In genomic region chr2:136129601-136130000, GRCh38 we compare ENCODE assay signal across 14 cellular contexts. TPM values are rescaled to one million over a fixed set of nuclear protein-coding genes. Genes with fewer than 3 reads are reported as not detected.
A peak's percentile ranks its signal among the peaks of the same experiment; 100 is the strongest.
DNase-seq lines count a peak whose midpoint lies in the region; ATAC-seq, FAIRE-seq and TF ChIP-seq lines count a peak whose summit lies in the region.
"Had no signal": no experiment of that assay in that cellular context is flagged by ENCODE, and none has a peak within 500 bp of the region (broad histone marks: within the 10 kb centered on the region; RNA-seq: fewer than 3 reads in every experiment).

No MANE protein-coding gene starts in this region.

- no TSS peak for BruUV-seq in HepG2 (replicated peaks; lab: Mats Ljungman, UMichigan)

- TF ChIP-seq POLR2A in right lobe of liver (IDR thresholded peaks at IDR 0.05) = peak; percentile 49
- no peak for TF ChIP-seq POLR2A in HepG2 (IDR thresholded peaks at IDR 0.05; ENCODE audit: insufficient read depth in 1 of 2, low read depth in 2 of 2, low read length in 2 of 2)

- POLR2A ChIA-PET in HepG2 (lab: Yijun Ruan, JAX) = no interaction called here

- DNase-seq in right lobe of liver = no peak
- no peak for DNase-seq in HepG2 (ENCODE audit: low spot score)
- peak; percentile 44 for DNase-seq in T follicular helper cell (ENCODE audit: low read depth)
- DNase-seq in effector CD4-positive, alpha-beta T cell = peak; percentile 61
- DNase-seq in urothelium cell line (ENCODE audit: low spot score) = peak; percentile 18
- DNase-seq in NCI-H345 (lab: John Stamatoyannopoulos, UW) = no peak
- no peak for DNase-seq in GM20000 (ENCODE audit: low spot score)
- DNase-seq: activated CD8-positive, alpha-beta memory T cell treated with anti-CD3 and anti-CD28 coated beads, Interleukin-2, amount 50 U/mL, for 4 hours; C1 segment of cervical spinal cord; hypothalamus; KBM-7; lower lobe of right lung; pancreas had no signal

- H3K79me2 ChIP-seq in HepG2 (ENCODE audit: insufficient read depth, low read length) = no peaks in the 10 kb centered on the region

- TF ChIP-seq EP300 in HepG2 (IDR thresholded peaks at IDR 0.05; ENCODE audit: low read depth in 2 of 2, low read length in 2 of 2) = no peak
- TF ChIP-seq EP300 in HepG2 (CRISPR knock-in tag; IDR thresholded peaks at IDR 0.05; ENCODE audit: borderline replicate concordance) = no peak

- FAIRE-seq in HepG2 (lab: Jason Lieb, UNC) (no peak), urothelium cell line (lab: Jason Lieb, UNC) (no peak)
- FAIRE-seq: pancreas had no signal

- no peaks in the 10 kb centered on the region for H3K36me3 ChIP-seq in right lobe of liver
- no peaks in the 10 kb centered on the region for H3K36me3 ChIP-seq in HepG2 (replicated peaks in 1 of 2; ENCODE audit: control insufficient read depth in 1 of 2, insufficient read depth in 2 of 2, low read length in 2 of 2)
- H3K36me3 ChIP-seq: lower lobe of right lung, pancreas had no signal

- CTCF ChIA-PET in HepG2 (lab: Yijun Ruan, JAX; ENCODE audit: low intra/inter-chr PET ratio, low total read pairs) = no interaction called here

- H3K4me1 ChIP-seq in right lobe of liver (no peaks in the 10 kb centered on the region), HepG2 (ENCODE audit: insufficient read depth, low read length) (no peaks in the 10 kb centered on the region; the same call in 1 of the 2 replicates)
- H3K4me1 ChIP-seq: pancreas had no signal

- H3K4me3 ChIP-seq in right lobe of liver = no peak overlapping the region
- no peak overlapping the region for H3K4me3 ChIP-seq in HepG2 (replicated peaks in 1 of 3; ENCODE audit: insufficient read depth in 1 of 3, low read depth in 2 of 3, low read length in 3 of 3)
- H3K4me3 ChIP-seq: lower lobe of right lung, pancreas had no signal

- H3K9ac ChIP-seq in HepG2 (ENCODE audit: insufficient read depth, low read depth, low read length) = no peak overlapping the region

- H3K27me3 ChIP-seq in right lobe of liver (no peaks in the 10 kb centered on the region), HepG2 (ENCODE audit: control insufficient read depth in 1 of 2, insufficient read depth in 2 of 2, low read length in 2 of 2) (peaks cover 0 to 22% of the 10 kb centered on the region in 2 experiments; a peak in 4 of 5 replicates)
- H3K27me3 ChIP-seq: pancreas had no signal

- no peak for TF ChIP-seq RAD21 in HepG2 (CRISPR knock-in tag; IDR thresholded peaks at IDR 0.05)

- no peaks in the 10 kb centered on the region for H3K9me3 ChIP-seq in right lobe of liver
- H3K9me3 ChIP-seq in HepG2 (ENCODE audit: low read length) = no peaks in the 10 kb centered on the region
- H3K9me3 ChIP-seq: lower lobe of right lung, pancreas had no signal

- ATAC-seq in right lobe of liver (peak in 2 of 4 donors; percentile 21 to 33), HepG2 (no peak), HG03442 (IDR thresholded peaks at IDR 0.05; ENCODE audit: unreplicated experiment) (no peak)
- ATAC-seq: lower lobe of right lung had no signal

- no peak overlapping the region for H3K4me2 ChIP-seq in HepG2 (ENCODE audit: low read depth, low read length)

- intact Hi-C loops in right lobe of liver (cut with DNase I) (no loop called here), HepG2 (cut with micrococcal nuclease; ENCODE audit: unreplicated experiment) (no loop called here)

- 36% methylated on average over 4 of the region's 4 CpGs for WGBS in right lobe of liver (ENCODE audit: insufficient coverage, low coverage, low lambda C conversion rate, missing lambda C conversion rate)
- 7% methylated on average over 4 of the region's 4 CpGs for WGBS in HepG2 (ENCODE audit: low lambda C conversion rate)

- H3K27ac ChIP-seq in right lobe of liver (no peak overlapping the region), HepG2 (ENCODE audit: extremely low read length, insufficient read depth, low read length) (no peak overlapping the region)
- H3K27ac ChIP-seq: lower lobe of right lung, pancreas had no signal

- H2AFZ ChIP-seq in HepG2 (ENCODE audit: low read length) = no peak overlapping the region

- H4K20me1 ChIP-seq in HepG2 (ENCODE audit: insufficient read depth, low read length) = no peaks in the 10 kb centered on the region

- in situ Hi-C loops in HepG2 (cut with HindIII; ENCODE audit: extremely low pct_ligation_motif_present, low pct_unique_long_range_greater_than_20kb) = no loop called here

- TF ChIP-seq CTCF in right lobe of liver (IDR thresholded peaks at IDR 0.05) = no peak
- TF ChIP-seq CTCF in HepG2 (CRISPR knock-in tag; IDR thresholded peaks at IDR 0.05) = no peak
- TF ChIP-seq CTCF in GM20000 (IDR thresholded peaks at IDR 0.05; ENCODE audit: extremely low read depth, missing control alignments) = no peak

TF ChIP-seq in HepG2, 621 proteins besides CTCF, POLR2A, EP300 and RAD21 (continues in another document):
- TF ChIP-seq KLF12 (CRISPR knock-in tag; IDR thresholded peaks at IDR 0.05; ENCODE audit: borderline replicate concordance) (no peak), ELK4 (CRISPR knock-in tag; IDR thresholded peaks at IDR 0.05; ENCODE audit: borderline replicate concordance) (no peak), KMT2B (CRISPR knock-in tag; IDR thresholded peaks at IDR 0.05) (no peak), MAFF (IDR thresholded peaks at IDR 0.05; ENCODE audit: low read depth, low read length) (no peak), POGZ (CRISPR knock-in tag; IDR thresholded peaks at IDR 0.05) (no peak), ZNF746 (CRISPR knock-in tag; IDR thresholded peaks at IDR 0.05) (no peak), ZNF10 (CRISPR knock-in tag; IDR thresholded peaks at IDR 0.05; ENCODE audit: borderline replicate concordance, low read depth) (no peak), ZNF121 (CRISPR knock-in tag; IDR thresholded peaks at IDR 0.05) (no peak), JUN (CRISPR knock-in tag; IDR thresholded peaks at IDR 0.05) (no peak), RBAK (CRISPR knock-in tag; IDR thresholded peaks at IDR 0.05) (no peak), ZNF775 (CRISPR knock-in tag; IDR thresholded peaks at IDR 0.05; ENCODE audit: borderline replicate concordance) (no peak)

RNA-seq across cellular contexts. Expression of gene CXCR4, which starts 11.7 kb away (rescaled TPM):
- total RNA-seq in right lobe of liver (10 to 100 TPM in 2 of 6 experiments, 1 to 10 TPM in 4; 1.8 to 12.6 (median 6.9) TPM), HepG2 (2016; rRNA removed; fragmentation: Illumina TruSeq; extraction: Trizol) (0.29 and 0.55 TPM in 2 replicates)
- total RNA-seq in HepG2 (2016; cell fraction: cytosol; rRNA removed; fragmentation: Illumina TruSeq; extraction: Trizol; ENCODE audit: low read depth) = 0.18 TPM in 1 of 2 replicates, not detected in the other
- 0.13 and 0.50 TPM in 2 replicates for total RNA-seq in HepG2 (2016; cell fraction: insoluble cytoplasmic fraction; rRNA removed; fragmentation: Illumina TruSeq; extraction: Trizol)
- 0.31 and 0.43 TPM in 2 replicates for total RNA-seq in HepG2 (2016; cell fraction: membrane; rRNA removed; fragmentation: Illumina TruSeq; extraction: Trizol)
- 0.34 and 0.37 TPM in 2 replicates for total RNA-seq in HepG2 (2016; cell fraction: nucleus; rRNA removed; fragmentation: Illumina TruSeq; extraction: Trizol)
- 0.34 and 0.69 TPM in 2 replicates for polyA plus RNA-seq in HepG2 (2011; rRNA removed)
- polyA plus RNA-seq in HepG2 (2011; cell fraction: cytosol; rRNA removed) = 0.49 and 0.50 TPM in 2 replicates
- polyA plus RNA-seq in HepG2 (2011; cell fraction: nucleus; rRNA removed) = 0.32 and 0.36 TPM in 2 replicates
- polyA plus RNA-seq in HepG2 (2012) = 0.12 and 0.47 TPM in 2 replicates
- 0.08 TPM in 1 of 2 replicates, not detected in the other for polyA plus RNA-seq in HepG2 (2016; cell fraction: cytosol; fragmentation: Illumina TruSeq; extraction: Trizol; ENCODE audit: low read depth)
- polyA plus RNA-seq in HepG2 (2016; cell fraction: insoluble cytoplasmic fraction; fragmentation: Illumina TruSeq; extraction: Trizol; ENCODE audit: low read depth) = 0.19 and 0.26 TPM in 2 replicates
- not detected in 2 replicates for polyA plus RNA-seq in HepG2 (2016; cell fraction: membrane; fragmentation: Illumina TruSeq; extraction: Trizol; ENCODE audit: low read depth)
- 0.74 and 1.00 TPM in 2 replicates for polyA plus RNA-seq in HepG2 (2016; cell fraction: nucleus; fragmentation: Illumina TruSeq; extraction: Trizol; ENCODE audit: insufficient read depth, low read depth)
- polyA minus RNA-seq in HepG2 (2011; rRNA and poly(A)+ RNA removed; ENCODE audit: low replicate concordance) = 1.2 and 180 TPM in 2 replicates
- polyA minus RNA-seq in HepG2 (2011; cell fraction: cytosol; rRNA and poly(A)+ RNA removed) = not detected in 2 replicates
- 0.39 TPM in 1 of 2 replicates, not detected in the other for polyA minus RNA-seq in HepG2 (2011; cell fraction: nucleus; rRNA and poly(A)+ RNA removed)

Comparison
In these comparisons a context has a peak if more than half of its experiments do, and no peak if none do; other contexts are left out.
1. DNase-seq: peak in T follicular helper cell (single experiment), effector CD4-positive, alpha-beta T cell (single experiment) and urothelium cell line (single experiment); none in right lobe of liver (0 of 3), HepG2 (single experiment), NCI-H345 (single experiment) and GM20000 (single experiment).